In genomic region chr10:73131295-73131694, GRCh38 we compare ENCODE assay signal across 17 cellular contexts. TPM values are rescaled to one million over a fixed set of nuclear protein-coding genes. Genes with fewer than 3 reads are reported as not detected.
DNase-seq lines count a peak whose midpoint lies in the region; FAIRE-seq and TF ChIP-seq lines count a peak whose summit lies in the region.
"Had no signal": no experiment of that assay in that cellular context is flagged by ENCODE, and none has a peak within 500 bp of the region (broad histone marks: within the 10 kb centered on the region; RNA-seq: fewer than 3 reads in every experiment).

No MANE protein-coding gene starts in this region.

- peaks cover 0 to 12% (median 3%) of the 10 kb centered on the region in 11 experiments; a peak in 5 of 22 replicates for H4K20me1 ChIP-seq in BLaER1 treated with 17β-estradiol and CSF1 and Interleukin-3, amounts not matched to agents 10 nM and 100 nM

- no peaks in the 10 kb centered on the region for H3K9me3 ChIP-seq in BLaER1 treated with 17β-estradiol and CSF1 and Interleukin-3, amounts not matched to agents 10 nM and 100 nM (replicated peaks in 1 of 11)
- no peaks in the 10 kb centered on the region for H3K9me3 ChIP-seq in kidney (ENCODE audit: control insufficient read depth in 1 of 2, low read length in 2 of 2)
- H3K9me3 ChIP-seq: suprapubic skin had no signal

- H3K9ac ChIP-seq in BLaER1 treated with 17β-estradiol and CSF1 and Interleukin-3, amounts not matched to agents 10 nM and 100 nM = peak overlapping the region in 4 of 11 experiments; percentile 4 to 34 (median 18); a peak in 3 of 22 replicates
- no peak overlapping the region for H3K9ac ChIP-seq in kidney (ENCODE audit: low read length in 2 of 2)

- H3K4me1 ChIP-seq in BLaER1 treated with 17β-estradiol and CSF1 and Interleukin-3, amounts not matched to agents 10 nM and 100 nM = peaks cover 0 to 30% (median 23%) of the 10 kb centered on the region in 10 experiments; a peak in 17 of 20 replicates
- H3K4me1 ChIP-seq in kidney (ENCODE audit: control insufficient read depth in 1 of 2, insufficient read depth in 1 of 2, low read depth in 1 of 2, low read length in 2 of 2) = no peaks in the 10 kb centered on the region

- FAIRE-seq in kidney (lab: Jason Lieb, UNC) = peak; percentile 29

- DNase-seq in NCI-H1417 treated with DMSO at 0.1 percent for 48 hours (lab: John Stamatoyannopoulos, UW) = peak; percentile 10
- DNase-seq in kidney = no peak
- no peak for DNase-seq in activated T-cell treated with anti-CD3 and anti-CD28 coated beads, Interleukin-2, amount 50 U/mL, for 1 hour
- no peak for DNase-seq in activated naive CD4-positive, alpha-beta T cell treated with Interleukin-2 at 50 U/mL for 16 hours
- DNase-seq in NOMO-1 treated with DMSO at 0.1 percent for 48 hours (lab: John Stamatoyannopoulos, UW; ENCODE audit: unreplicated experiment) = no peak
- DNase-seq in inferior parietal cortex (ENCODE audit: extremely low spot score) = no peak
- DNase-seq: activated CD8-positive, alpha-beta memory T cell treated with anti-CD3 and anti-CD28 coated beads, Interleukin-2, amount 50 U/mL, for 4 hours; activated naive CD4-positive, alpha-beta T cell treated with anti-CD3 and anti-CD28 coated beads for 36 hours; Calu3; islet precursor cell; midbrain; NCI-H2171; NCI-H82 had no signal

- intact Hi-C loops in kidney (cut with DNase I) = no loop called here

- H3K36me3 ChIP-seq in BLaER1 treated with 17β-estradiol and CSF1 and Interleukin-3, amounts not matched to agents 10 nM and 100 nM = peaks cover 95 to 100% (median 97%) of the 10 kb centered on the region in 11 experiments
- H3K36me3 ChIP-seq in kidney (ENCODE audit: control insufficient read depth in 1 of 2, insufficient read depth in 2 of 2, low read length in 2 of 2) = peaks cover 21 to 43% of the 10 kb centered on the region in 2 donors

- peak overlapping the region in 7 of 11 experiments; percentile 17 to 78 (median 70); a peak in 13 of 22 replicates for H3K4me2 ChIP-seq in BLaER1 treated with 17β-estradiol and CSF1 and Interleukin-3, amounts not matched to agents 10 nM and 100 nM

- H3K27ac ChIP-seq in BLaER1 treated with 17β-estradiol and CSF1 and Interleukin-3, amounts not matched to agents 10 nM and 100 nM = peak overlapping the region in 4 of 11 experiments; percentile 4 to 17 (median 11); a peak in 2 of 22 replicates
- H3K27ac ChIP-seq in VCaP = peak overlapping the region; percentile 48
- H3K27ac ChIP-seq in kidney (ENCODE audit: low read depth in 2 of 2, low read length in 2 of 2) = no peak overlapping the region
- H3K27ac ChIP-seq: coronary artery, suprapubic skin had no signal

- TF ChIP-seq CTCF in VCaP (conservative IDR thresholded peaks at IDR 0.05) (no peak), kidney (IDR thresholded peaks at IDR 0.05; ENCODE audit: borderline replicate concordance, extremely low read depth, insufficient read depth) (no peak)

- peak overlapping the region in 1 of 10 experiments; percentile 1; a peak in 1 of 20 replicates for H3K4me3 ChIP-seq in BLaER1 treated with 17β-estradiol and CSF1 and Interleukin-3, amounts not matched to agents 10 nM and 100 nM
- no peak overlapping the region for H3K4me3 ChIP-seq in kidney (ENCODE audit: low read length in 2 of 2)
- H3K4me3 ChIP-seq: coronary artery, suprapubic skin had no signal

- H3K27me3 ChIP-seq in BLaER1 treated with 17β-estradiol and CSF1 and Interleukin-3, amounts not matched to agents 10 nM and 100 nM = no peaks in the 10 kb centered on the region
- H3K27me3 ChIP-seq: suprapubic skin had no signal

RNA-seq across cellular contexts. Expression of gene NUDT13, which starts 21.0 kb away (rescaled TPM):
- 3.3 TPM for total RNA-seq in kidney
- polyA plus RNA-seq in kidney (ENCODE audit: insufficient read depth, low read depth, low replicate concordance) = 3.7 TPM

RNA-seq across cellular contexts. Expression of gene P4HA1, which starts 34.6 kb away (rescaled TPM):
- total RNA-seq in kidney = 25.3 TPM
- 15.7 TPM for polyA plus RNA-seq in kidney (ENCODE audit: insufficient read depth, low read depth, low replicate concordance)

RNA-seq across cellular contexts. Expression of gene ECD, which starts 36.5 kb away (rescaled TPM):
- total RNA-seq in kidney = 27.5 TPM
- polyA plus RNA-seq in kidney (ENCODE audit: insufficient read depth, low read depth, low replicate concordance) = 15.2 TPM

RNA-seq across cellular contexts. Expression of gene FAM149B1, which starts 36.6 kb away (rescaled TPM):
- 24.9 TPM for total RNA-seq in kidney
- 21.7 TPM for polyA plus RNA-seq in kidney (ENCODE audit: insufficient read depth, low read depth, low replicate concordance)
